In genomic region chr1:183731151-183731550, GRCh38 we compare ENCODE assay signal across 16 cellular contexts.
"Had no signal": no experiment of that assay in that cellular context is flagged by ENCODE, and none has a peak within 500 bp of the region (broad histone marks: within the 10 kb centered on the region; RNA-seq: fewer than 3 reads in every experiment).

No MANE protein-coding gene starts in this region.

- H3K27ac Mint-ChIP-seq: activated CD4-positive, alpha-beta memory T cell treated with anti-CD3 and anti-CD28 coated beads for 36 hours; activated naive CD8-positive, alpha-beta T cell treated with anti-CD3 and anti-CD28 coated beads, Interleukin-2, amount 10 ng/mL, durations not matched to agents 7 days and 5 days; naive B cell; stimulated activated naive CD8-positive, alpha-beta T cell treated with anti-CD3 and anti-CD28 coated beads, Interleukin-15, amount 100 ng/mL, for 72 hours had no signal

- H3K9me3 Mint-ChIP-seq: stimulated activated naive CD8-positive, alpha-beta T cell treated with anti-CD3 and anti-CD28 coated beads, Interleukin-15, amount 100 ng/mL, for 72 hours had no signal

- DNase-seq: activated CD4-positive, alpha-beta memory T cell treated with anti-CD3 and anti-CD28 coated beads for 36 hours; activated naive CD8-positive, alpha-beta T cell treated with anti-CD3 and anti-CD28 coated beads, Interleukin-2, amount 10 ng/mL, durations not matched to agents 7 days and 5 days; aorta; glutamatergic neuron; left colon; naive B cell; posterior cingulate gyrus; stimulated activated CD4-positive, alpha-beta T cell treated with anti-CD3 and anti-CD28 coated beads, Interleukin-4, amount 100 ng/mL, for 4 hours; stimulated activated naive CD8-positive, alpha-beta T cell treated with anti-CD3 and anti-CD28 coated beads, Interleukin-15, amount 100 ng/mL, for 72 hours; thyroid gland; uterus had no signal

- H3K4me3 Mint-ChIP-seq: activated CD4-positive, alpha-beta memory T cell treated with anti-CD3 and anti-CD28 coated beads for 36 hours; activated naive CD8-positive, alpha-beta T cell treated with anti-CD3 and anti-CD28 coated beads, Interleukin-2, amount 10 ng/mL, durations not matched to agents 7 days and 5 days; naive B cell; stimulated activated naive CD8-positive, alpha-beta T cell treated with anti-CD3 and anti-CD28 coated beads, Interleukin-15, amount 100 ng/mL, for 72 hours had no signal

- H3K4me3 ChIP-seq: esophagus muscularis mucosa, lung, right atrium auricular region, skin epidermis, thyroid gland, uterus had no signal

- H3K36me3 Mint-ChIP-seq: activated CD4-positive, alpha-beta memory T cell treated with anti-CD3 and anti-CD28 coated beads for 36 hours had no signal

- H3K27me3 Mint-ChIP-seq: activated CD4-positive, alpha-beta memory T cell treated with anti-CD3 and anti-CD28 coated beads for 36 hours had no signal

- H3K27ac ChIP-seq: esophagus muscularis mucosa, neutrophil, right atrium auricular region, skin epidermis, thyroid gland, uterus had no signal

- H3K36me3 ChIP-seq: esophagus muscularis mucosa, neutrophil, right atrium auricular region, thyroid gland, uterus had no signal

- ATAC-seq: left colon; stimulated activated naive CD8-positive, alpha-beta T cell treated with anti-CD3 and anti-CD28 coated beads, Interleukin-15, amount 100 ng/mL, for 72 hours had no signal

- H3K9me3 ChIP-seq: esophagus muscularis mucosa, neutrophil, right atrium auricular region, thyroid gland, uterus had no signal

- H3K4me1 Mint-ChIP-seq: naive B cell; stimulated activated naive CD8-positive, alpha-beta T cell treated with anti-CD3 and anti-CD28 coated beads, Interleukin-15, amount 100 ng/mL, for 72 hours had no signal

- H3K27me3 ChIP-seq: esophagus muscularis mucosa, neutrophil, right atrium auricular region, thyroid gland, uterus had no signal
